Comparison of ENCODE assay signal across 8 cellular contexts in genomic region chr12:123971770-123972447, GRCh38. TPM values are rescaled to one million over a fixed set of nuclear protein-coding genes. Genes with fewer than 3 reads are reported as not detected.
DNase-seq lines count a peak whose midpoint lies in the region; ATAC-seq and TF ChIP-seq lines count a peak whose summit lies in the region.

No MANE protein-coding gene starts in this region.

- H4K20me1 ChIP-seq in SU-DHL-6 (ENCODE audit: low read depth, low read length), result peaks cover 5% of the 10 kb centered on the region; the same call in 1 of the 2 replicates

- H3K27ac ChIP-seq in ACC112 (ENCODE audit: low read depth, low read length) (peak overlapping the region; percentile 50; the same call in 1 of the 2 replicates), SU-DHL-6 (ENCODE audit: low read depth, low read length) (no peak overlapping the region), ascending aorta (peak overlapping the region; percentile 97)

- H3F3A ChIP-seq in SU-DHL-6 (ENCODE audit: insufficient read depth), result peaks cover 5% of the 10 kb centered on the region; the same call in 1 of the 2 replicates

- TF ChIP-seq CTCF in SU-DHL-6 (IDR thresholded peaks at IDR 0.05; ENCODE audit: insufficient read depth, low read length, poor library complexity, severe bottlenecking) (no peak), ascending aorta (IDR thresholded peaks at IDR 0.05) (no peak)

- H3K36me3 ChIP-seq in ACC112 (ENCODE audit: insufficient read depth, low read length), result peaks cover 3% of the 10 kb centered on the region; the same call in 1 of the 2 replicates
- no peaks in the 10 kb centered on the region for H3K36me3 ChIP-seq in SU-DHL-6 (ENCODE audit: low read length)
- H3K36me3 ChIP-seq in ascending aorta, result peaks cover 0 to 5% of the 10 kb centered on the region in 2 donors

- H3K9me3 ChIP-seq in SU-DHL-6 (ENCODE audit: insufficient read depth, low read length) (no peaks in the 10 kb centered on the region), ascending aorta (no peaks in the 10 kb centered on the region)

- H2AFZ ChIP-seq in ACC112 (ENCODE audit: low read length, unreplicated experiment), result peak overlapping the region; percentile 66
- peak overlapping the region; percentile 70 for H2AFZ ChIP-seq in SU-DHL-6 (ENCODE audit: low read depth, low read length, severe bottlenecking)

- DNase-seq in HK-2 (ENCODE audit: unreplicated experiment), result peak; percentile 36
- no peak for DNase-seq in ascending aorta (ENCODE audit: low spot score in 2 of 2)
- DNase-seq in iPS DF 19.7 (ENCODE audit: low read depth, low spot score), result peak; percentile 99
- DNase-seq in sciatic nerve (ENCODE audit: low spot score), result peak; percentile 64
- DNase-seq in NCI-H187 treated with DMSO at 0.1 percent for 48 hours (lab: John Stamatoyannopoulos, UW), result no peak

- H3K27me3 ChIP-seq in ACC112 (ENCODE audit: insufficient read depth, low read length) (no peaks in the 10 kb centered on the region), SU-DHL-6 (ENCODE audit: low read length) (no peaks in the 10 kb centered on the region), ascending aorta (no peaks in the 10 kb centered on the region)

- H3K4me2 ChIP-seq in SU-DHL-6 (ENCODE audit: low read depth, low read length, poor library complexity, severe bottlenecking), result peak overlapping the region; percentile 73

- H3K4me3 ChIP-seq in ACC112 (ENCODE audit: low read depth, low read length) (peak overlapping the region; percentile 88), SU-DHL-6 (ENCODE audit: insufficient read depth, low read length, poor library complexity, severe bottlenecking) (peak overlapping the region; percentile 63), ascending aorta (peak overlapping the region; percentile 72 to 91)

- peak overlapping the region; percentile 62 for H3K9ac ChIP-seq in SU-DHL-6 (ENCODE audit: low read length)

- no peaks in the 10 kb centered on the region for H3K9me2 ChIP-seq in SU-DHL-6 (replicated peaks; ENCODE audit: insufficient read depth, low read length)

- ATAC-seq in GM19043 (IDR thresholded peaks at IDR 0.05; ENCODE audit: low read depth, unreplicated experiment), result peak; percentile 5
- peak; percentile 35 for ATAC-seq in sciatic nerve

- intact Hi-C loops in ascending aorta (cut with DNase I), result loop anchor here (1.0 to 5.0 kb wide), 5 partner anchors 30 to 1745 kb away; partner anchors contain the start of genes ATP6V0A2, DIABLO and NCOR2
- intact Hi-C loops in sciatic nerve (cut with DNase I), result loop anchor here (10.0 kb wide), 1 partner anchor 67 kb away; no protein-coding TSS in a partner anchor

- H3K4me1 ChIP-seq in ACC112 (ENCODE audit: control insufficient read depth, insufficient read depth, low read length, unreplicated experiment) (peaks cover 40% of the 10 kb centered on the region), ascending aorta (peaks cover 4 to 25% of the 10 kb centered on the region in 2 donors)

- H3K79me2 ChIP-seq in ACC112 (ENCODE audit: control insufficient read depth, insufficient read depth, low read length, unreplicated experiment), result peaks cover 44% of the 10 kb centered on the region
- peaks cover 5% of the 10 kb centered on the region; the same call in 1 of the 2 replicates for H3K79me2 ChIP-seq in SU-DHL-6 (ENCODE audit: insufficient read depth, low read length)

RNA-seq across cellular contexts. Expression of gene CCDC92, which starts 0.7 kb away (rescaled TPM):
- total RNA-seq in ascending aorta (31.0 TPM), sciatic nerve (49.2 TPM)

RNA-seq across cellular contexts. Expression of gene ZNF664, which starts 1.1 kb away (rescaled TPM):
- total RNA-seq in ascending aorta (27.7 TPM), sciatic nerve (74.6 TPM)

Comparison
In these comparisons a context has a peak if more than half of its experiments do, and no peak if none do; other contexts are left out.
1. DNase-seq: peak in HK-2 (single experiment), iPS DF 19.7 (single experiment) and sciatic nerve (single experiment); none in ascending aorta (0 of 2) and NCI-H187 treated with DMSO at 0.1 percent for 48 hours (single experiment).
2. Peak in every context shown above with its lines, with median percentiles within 50 percentile points of each other: H3K4me3 ChIP-seq.